In the genomic region with DNA sequence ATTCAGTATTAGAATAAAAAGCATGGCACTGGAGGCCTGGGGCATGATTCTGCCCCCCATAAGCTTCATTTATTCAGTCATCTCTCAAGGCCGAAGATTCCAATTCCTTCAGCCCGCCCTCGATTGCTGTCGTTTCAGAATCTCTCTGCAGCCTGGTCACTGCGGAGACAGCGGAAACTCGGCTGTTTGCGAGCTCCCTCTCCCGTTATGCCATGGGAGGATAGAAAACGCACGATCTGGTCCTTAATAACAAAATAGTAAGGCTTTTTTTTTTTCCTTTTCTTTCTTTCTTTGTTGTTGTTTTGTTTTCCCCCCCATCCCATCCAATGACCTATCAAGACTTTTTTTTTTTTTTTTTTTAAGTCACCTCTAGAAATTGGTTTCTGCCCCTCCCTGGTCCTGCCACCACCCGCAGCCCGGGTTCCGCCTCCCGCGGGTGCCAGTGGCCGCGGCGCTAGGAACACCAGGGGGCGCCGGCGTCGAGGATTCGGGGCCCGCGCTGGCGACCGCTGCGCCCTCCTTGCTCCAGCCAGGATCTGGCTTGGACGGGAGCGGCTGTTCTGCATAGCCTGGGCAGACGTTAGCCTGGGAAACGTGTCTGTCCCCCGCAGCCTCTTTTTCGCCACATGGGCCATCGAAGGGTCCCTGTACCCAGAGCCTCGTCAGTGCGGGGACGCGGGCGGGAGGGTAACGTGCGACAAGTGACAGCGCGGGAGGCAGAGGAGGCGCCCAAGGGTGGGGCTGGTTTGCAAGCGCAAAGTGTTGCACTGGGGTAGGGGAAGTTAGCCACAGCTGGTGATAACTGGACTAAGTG, we compare ENCODE assay signal across 1 cellular context.
TF ChIP-seq lines count a peak whose summit lies in the region.

No MANE protein-coding gene starts in this region.

TF ChIP-seq in HEK293, 187 proteins besides CTCF, POLR2A, EP300 and RAD21 (continued from another document):
- no peak for TF ChIP-seq ZSCAN23 (tag by site-specific recombination; IDR thresholded peaks at IDR 0.05)
- no peak for TF ChIP-seq ZNF785 (tag by site-specific recombination; IDR thresholded peaks at IDR 0.05)
- no peak for TF ChIP-seq ZNF350 (tag by site-specific recombination; IDR thresholded peaks at IDR 0.05)
- peak; percentile 56; the same call in 1 of the 2 replicates for TF ChIP-seq KLF7 (tag by site-specific recombination; IDR thresholded peaks at IDR 0.05; ENCODE audit: borderline replicate concordance)
- TF ChIP-seq ZNF423 (tag by site-specific recombination; IDR thresholded peaks at IDR 0.05) = peak; percentile 94
- peak; percentile 48 for TF ChIP-seq ZBTB17 (tag by site-specific recombination; IDR thresholded peaks at IDR 0.05)
- no peak for TF ChIP-seq ZNF747 (tag by site-specific recombination; IDR thresholded peaks at IDR 0.05)
- peak; percentile 85 for TF ChIP-seq GLIS1 (tag by site-specific recombination; IDR thresholded peaks at IDR 0.05)
- peak; percentile 37; the same call in 1 of the 2 replicates for TF ChIP-seq ZNF843 (tag by site-specific recombination; IDR thresholded peaks at IDR 0.05)
- TF ChIP-seq, protein P1, sequence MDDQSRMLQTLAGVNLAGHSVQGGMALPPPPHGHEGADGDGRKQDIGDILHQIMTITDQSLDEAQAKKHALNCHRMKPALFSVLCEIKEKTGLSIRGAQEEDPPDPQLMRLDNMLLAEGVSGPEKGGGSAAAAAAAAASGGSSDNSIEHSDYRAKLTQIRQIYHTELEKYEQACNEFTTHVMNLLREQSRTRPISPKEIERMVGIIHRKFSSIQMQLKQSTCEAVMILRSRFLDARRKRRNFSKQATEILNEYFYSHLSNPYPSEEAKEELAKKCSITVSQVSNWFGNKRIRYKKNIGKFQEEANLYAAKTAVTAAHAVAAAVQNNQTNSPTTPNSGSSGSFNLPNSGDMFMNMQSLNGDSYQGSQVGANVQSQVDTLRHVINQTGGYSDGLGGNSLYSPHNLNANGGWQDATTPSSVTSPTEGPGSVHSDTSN (CRISPR knock-in tag; IDR thresholded peaks at IDR 0.05) = 0 out of 2 replicates have a peak, but pooled peaks have one; percentile 37
- TF ChIP-seq, protein P2, sequence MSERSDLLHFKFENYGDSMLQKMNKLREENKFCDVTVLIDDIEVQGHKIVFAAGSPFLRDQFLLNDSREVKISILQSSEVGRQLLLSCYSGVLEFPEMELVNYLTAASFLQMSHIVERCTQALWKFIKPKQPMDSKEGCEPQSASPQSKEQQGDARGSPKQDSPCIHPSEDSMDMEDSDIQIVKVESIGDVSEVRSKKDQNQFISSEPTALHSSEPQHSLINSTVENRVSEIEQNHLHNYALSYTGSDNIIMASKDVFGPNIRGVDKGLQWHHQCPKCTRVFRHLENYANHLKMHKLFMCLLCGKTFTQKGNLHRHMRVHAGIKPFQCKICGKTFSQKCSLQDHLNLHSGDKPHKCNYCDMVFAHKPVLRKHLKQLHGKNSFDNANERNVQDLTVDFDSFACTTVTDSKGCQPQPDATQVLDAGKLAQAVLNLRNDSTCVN (tag by site-specific recombination; optimal IDR thresholded peaks at IDR 0.05) = peak; percentile 69
- TF ChIP-seq ZBTB8A (tag by site-specific recombination; IDR thresholded peaks at IDR 0.05) = peak; percentile 63
- TF ChIP-seq ZNF473 (tag by site-specific recombination; IDR thresholded peaks at IDR 0.05) = no peak
- peak; percentile 38; the same call in 1 of the 2 replicates for TF ChIP-seq KLF8 (tag by site-specific recombination; IDR thresholded peaks at IDR 0.05)
- peak; percentile 55 for TF ChIP-seq KLF1 (tag by site-specific recombination; IDR thresholded peaks at IDR 0.05)
- TF ChIP-seq, protein P3, sequence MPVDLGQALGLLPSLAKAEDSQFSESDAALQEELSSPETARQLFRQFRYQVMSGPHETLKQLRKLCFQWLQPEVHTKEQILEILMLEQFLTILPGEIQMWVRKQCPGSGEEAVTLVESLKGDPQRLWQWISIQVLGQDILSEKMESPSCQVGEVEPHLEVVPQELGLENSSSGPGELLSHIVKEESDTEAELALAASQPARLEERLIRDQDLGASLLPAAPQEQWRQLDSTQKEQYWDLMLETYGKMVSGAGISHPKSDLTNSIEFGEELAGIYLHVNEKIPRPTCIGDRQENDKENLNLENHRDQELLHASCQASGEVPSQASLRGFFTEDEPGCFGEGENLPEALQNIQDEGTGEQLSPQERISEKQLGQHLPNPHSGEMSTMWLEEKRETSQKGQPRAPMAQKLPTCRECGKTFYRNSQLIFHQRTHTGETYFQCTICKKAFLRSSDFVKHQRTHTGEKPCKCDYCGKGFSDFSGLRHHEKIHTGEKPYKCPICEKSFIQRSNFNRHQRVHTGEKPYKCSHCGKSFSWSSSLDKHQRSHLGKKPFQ (tag by site-specific recombination; IDR thresholded peaks at IDR 0.05) = no peak
- TF ChIP-seq, protein P4, sequence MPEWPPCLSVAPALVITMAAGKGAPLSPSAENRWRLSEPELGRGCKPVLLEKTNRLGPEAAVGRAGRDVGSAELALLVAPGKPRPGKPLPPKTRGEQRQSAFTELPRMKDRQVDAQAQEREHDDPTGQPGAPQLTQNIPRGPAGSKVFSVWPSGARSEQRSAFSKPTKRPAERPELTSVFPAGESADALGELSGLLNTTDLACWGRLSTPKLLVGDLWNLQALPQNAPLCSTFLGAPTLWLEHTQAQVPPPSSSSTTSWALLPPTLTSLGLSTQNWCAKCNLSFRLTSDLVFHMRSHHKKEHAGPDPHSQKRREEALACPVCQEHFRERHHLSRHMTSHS (tag by site-specific recombination; IDR thresholded peaks at IDR 0.05) = no peak
- TF ChIP-seq ZNF600 (tag by site-specific recombination; IDR thresholded peaks at IDR 0.05) = peak; percentile 99
- no peak for TF ChIP-seq ZNF223 (tag by site-specific recombination; IDR thresholded peaks at IDR 0.05)
- no peak for TF ChIP-seq ZNF239 (tag by site-specific recombination; IDR thresholded peaks at IDR 0.05)
- TF ChIP-seq, protein P5, sequence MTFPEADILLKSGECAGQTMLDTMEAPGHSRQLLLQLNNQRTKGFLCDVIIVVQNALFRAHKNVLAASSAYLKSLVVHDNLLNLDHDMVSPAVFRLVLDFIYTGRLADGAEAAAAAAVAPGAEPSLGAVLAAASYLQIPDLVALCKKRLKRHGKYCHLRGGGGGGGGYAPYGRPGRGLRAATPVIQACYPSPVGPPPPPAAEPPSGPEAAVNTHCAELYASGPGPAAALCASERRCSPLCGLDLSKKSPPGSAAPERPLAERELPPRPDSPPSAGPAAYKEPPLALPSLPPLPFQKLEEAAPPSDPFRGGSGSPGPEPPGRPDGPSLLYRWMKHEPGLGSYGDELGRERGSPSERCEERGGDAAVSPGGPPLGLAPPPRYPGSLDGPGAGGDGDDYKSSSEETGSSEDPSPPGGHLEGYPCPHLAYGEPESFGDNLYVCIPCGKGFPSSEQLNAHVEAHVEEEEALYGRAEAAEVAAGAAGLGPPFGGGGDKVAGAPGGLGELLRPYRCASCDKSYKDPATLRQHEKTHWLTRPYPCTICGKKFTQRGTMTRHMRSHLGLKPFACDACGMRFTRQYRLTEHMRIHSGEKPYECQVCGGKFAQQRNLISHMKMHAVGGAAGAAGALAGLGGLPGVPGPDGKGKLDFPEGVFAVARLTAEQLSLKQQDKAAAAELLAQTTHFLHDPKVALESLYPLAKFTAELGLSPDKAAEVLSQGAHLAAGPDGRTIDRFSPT (tag by site-specific recombination; IDR thresholded peaks at IDR 0.05) = peak; percentile 49; the same call in 1 of the 2 replicates
- no peak for TF ChIP-seq ZNF558 (tag by site-specific recombination; IDR thresholded peaks at IDR 0.05)
- TF ChIP-seq ZNF37A (tag by site-specific recombination; IDR thresholded peaks at IDR 0.05) = no peak
- peak; percentile 41 for TF ChIP-seq ZNF654 (tag by site-specific recombination; IDR thresholded peaks at IDR 0.05; ENCODE audit: low read depth)
- TF ChIP-seq ZIC2 (tag by site-specific recombination; IDR thresholded peaks at IDR 0.05) = peak; percentile 81
- TF ChIP-seq, protein P6, sequence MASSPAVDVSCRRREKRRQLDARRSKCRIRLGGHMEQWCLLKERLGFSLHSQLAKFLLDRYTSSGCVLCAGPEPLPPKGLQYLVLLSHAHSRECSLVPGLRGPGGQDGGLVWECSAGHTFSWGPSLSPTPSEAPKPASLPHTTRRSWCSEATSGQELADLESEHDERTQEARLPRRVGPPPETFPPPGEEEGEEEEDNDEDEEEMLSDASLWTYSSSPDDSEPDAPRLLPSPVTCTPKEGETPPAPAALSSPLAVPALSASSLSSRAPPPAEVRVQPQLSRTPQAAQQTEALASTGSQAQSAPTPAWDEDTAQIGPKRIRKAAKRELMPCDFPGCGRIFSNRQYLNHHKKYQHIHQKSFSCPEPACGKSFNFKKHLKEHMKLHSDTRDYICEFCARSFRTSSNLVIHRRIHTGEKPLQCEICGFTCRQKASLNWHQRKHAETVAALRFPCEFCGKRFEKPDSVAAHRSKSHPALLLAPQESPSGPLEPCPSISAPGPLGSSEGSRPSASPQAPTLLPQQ (tag by site-specific recombination; IDR thresholded peaks at IDR 0.05) = peak; percentile 42; the same call in 1 of the 2 replicates
- TF ChIP-seq, protein P7, sequence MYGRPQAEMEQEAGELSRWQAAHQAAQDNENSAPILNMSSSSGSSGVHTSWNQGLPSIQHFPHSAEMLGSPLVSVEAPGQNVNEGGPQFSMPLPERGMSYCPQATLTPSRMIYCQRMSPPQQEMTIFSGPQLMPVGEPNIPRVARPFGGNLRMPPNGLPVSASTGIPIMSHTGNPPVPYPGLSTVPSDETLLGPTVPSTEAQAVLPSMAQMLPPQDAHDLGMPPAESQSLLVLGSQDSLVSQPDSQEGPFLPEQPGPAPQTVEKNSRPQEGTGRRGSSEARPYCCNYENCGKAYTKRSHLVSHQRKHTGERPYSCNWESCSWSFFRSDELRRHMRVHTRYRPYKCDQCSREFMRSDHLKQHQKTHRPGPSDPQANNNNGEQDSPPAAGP (tag by site-specific recombination; IDR thresholded peaks at IDR 0.05) = 0 out of 2 replicates have a peak, but pooled peaks have one; percentile 55
- TF ChIP-seq ZFP37 (tag by site-specific recombination; IDR thresholded peaks at IDR 0.05) = peak; percentile 88; the same call in 1 of the 2 replicates
- no peak for TF ChIP-seq MZF1 (tag by site-specific recombination; IDR thresholded peaks at IDR 0.05; ENCODE audit: borderline replicate concordance)
- TF ChIP-seq ZNF2 (tag by site-specific recombination; IDR thresholded peaks at IDR 0.05) = peak; percentile 73
- TF ChIP-seq ZNF561 (tag by site-specific recombination; IDR thresholded peaks at IDR 0.05; ENCODE audit: borderline replicate concordance) = peak; percentile 20; the same call in 1 of the 2 replicates
- TF ChIP-seq GLIS2 (tag by site-specific recombination; IDR thresholded peaks at IDR 0.05) = peak; percentile 92
- TF ChIP-seq SETDB1 (IDR thresholded peaks at IDR 0.05; ENCODE audit: insufficient read length, low read length) = no peak
- peak; percentile 90 for TF ChIP-seq IKZF3 (tag by site-specific recombination; IDR thresholded peaks at IDR 0.05)
- no peak for TF ChIP-seq ZNF169 (tag by site-specific recombination; IDR thresholded peaks at IDR 0.05)
- TF ChIP-seq, protein P8, sequence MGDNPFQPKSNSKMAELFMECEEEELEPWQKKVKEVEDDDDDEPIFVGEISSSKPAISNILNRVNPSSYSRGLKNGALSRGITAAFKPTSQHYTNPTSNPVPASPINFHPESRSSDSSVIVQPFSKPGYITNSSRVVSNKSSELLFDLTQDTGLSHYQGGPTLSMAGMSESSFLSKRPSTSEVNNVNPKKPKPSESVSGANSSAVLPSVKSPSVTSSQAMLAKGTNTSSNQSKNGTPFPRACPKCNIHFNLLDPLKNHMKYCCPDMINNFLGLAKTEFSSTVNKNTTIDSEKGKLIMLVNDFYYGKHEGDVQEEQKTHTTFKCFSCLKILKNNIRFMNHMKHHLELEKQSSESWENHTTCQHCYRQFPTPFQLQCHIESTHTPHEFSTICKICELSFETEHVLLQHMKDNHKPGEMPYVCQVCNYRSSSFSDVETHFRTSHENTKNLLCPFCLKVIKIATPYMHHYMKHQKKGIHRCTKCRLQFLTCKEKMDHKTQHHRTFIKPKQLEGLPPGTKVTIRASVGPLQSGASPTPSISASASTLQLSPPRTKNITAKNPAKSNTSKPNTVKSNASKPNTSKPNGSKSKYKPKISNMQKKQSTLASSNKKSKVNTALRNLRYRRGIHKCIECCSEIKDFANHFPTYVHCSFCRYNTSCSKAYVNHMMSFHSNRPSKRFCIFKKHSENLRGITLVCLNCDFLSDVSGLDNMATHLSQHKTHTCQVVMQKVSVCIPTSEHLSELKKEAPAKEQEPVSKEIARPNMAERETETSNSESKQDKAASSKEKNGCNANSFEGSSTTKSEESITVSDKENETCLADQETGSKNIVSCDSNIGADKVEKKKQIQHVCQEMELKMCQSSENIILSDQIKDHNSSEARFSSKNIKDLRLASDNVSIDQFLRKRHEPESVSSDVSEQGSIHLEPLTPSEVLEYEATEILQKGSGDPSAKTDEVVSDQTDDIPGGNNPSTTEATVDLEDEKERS (tag by site-specific recombination; IDR thresholded peaks at IDR 0.05) = peak; percentile 6; the same call in 1 of the 2 replicates
